In the genomic region with DNA sequence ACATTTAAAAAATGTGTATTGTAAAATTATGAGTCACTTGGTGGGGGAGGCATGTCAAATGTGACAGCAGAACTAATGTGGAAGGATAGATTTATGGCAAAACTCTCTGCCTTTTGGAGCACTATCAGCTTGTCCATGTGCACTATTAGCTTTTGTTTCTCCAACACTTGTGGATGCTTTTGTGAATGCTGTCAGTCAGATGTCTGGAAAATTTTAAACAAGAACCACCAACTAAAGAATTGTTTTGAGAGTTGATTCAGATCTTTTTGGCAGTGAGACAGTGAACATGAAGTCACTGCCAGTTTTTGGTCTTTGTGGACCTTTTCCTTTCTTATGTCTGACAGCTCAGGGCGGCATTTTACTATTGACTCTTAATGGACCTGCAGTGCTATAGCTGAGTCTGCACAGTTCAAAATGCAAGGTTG, we compare ENCODE assay signal across 29 cellular contexts.
DNase-seq lines count a peak whose midpoint lies in the region; ATAC-seq and TF ChIP-seq lines count a peak whose summit lies in the region.
"Had no signal": no experiment of that assay in that cellular context is flagged by ENCODE, and none has a peak within 500 bp of the region (broad histone marks: within the 10 kb centered on the region; RNA-seq: fewer than 3 reads in every experiment).

No MANE protein-coding gene starts in this region.

- ATAC-seq in PC-3 (peak; percentile 73), HG03139 (IDR thresholded peaks at IDR 0.05; ENCODE audit: unreplicated experiment) (no peak), right cardiac atrium (no peak)
- ATAC-seq: HepG2, left lung had no signal

- H3K36me3 ChIP-seq in PC-3 (ENCODE audit: low read depth, low read length) = no peaks in the 10 kb centered on the region
- H3K36me3 ChIP-seq: left lung, ovary had no signal

- intact Hi-C loops in PC-3 (cut with micrococcal nuclease) (no loop called here), right cardiac atrium (cut with DNase I) (no loop called here)

- H3K27ac ChIP-seq in PC-3 (ENCODE audit: low read length) (no peak overlapping the region), right cardiac atrium (ENCODE audit: low read length) (no peak overlapping the region)
- H3K27ac ChIP-seq: left lung, ovary, testis had no signal

- 60% methylated on average over 1 of the region's 1 CpG for WGBS in right cardiac atrium

- no TSS peak for BruUV-seq in PC-3 (replicated peaks; lab: Mats Ljungman, UMichigan)

- no peaks in the 10 kb centered on the region for H4K20me1 ChIP-seq in PC-3 (ENCODE audit: low read length)

- peaks cover 0 to 4% (median 3%) of the 10 kb centered on the region in 5 experiments for H3K9me3 Mint-ChIP-seq in brain

- no peak for TF ChIP-seq CTCF in PC-3 (conservative IDR thresholded peaks at IDR 0.05; ENCODE audit: low read depth, low read length)
- no peak for TF ChIP-seq CTCF in brain (conservative IDR thresholded peaks at IDR 0.05)

- no peaks in the 10 kb centered on the region for H3K27me3 ChIP-seq in PC-3 (ENCODE audit: low read length)
- H3K27me3 ChIP-seq in right cardiac atrium (ENCODE audit: control insufficient read depth, insufficient read depth) = no peaks in the 10 kb centered on the region
- H3K27me3 ChIP-seq: left lung, ovary, testis had no signal

- peak overlapping the region in 1 of 5 experiments; percentile 54 for H3K4me3 Mint-ChIP-seq in brain
- H3K4me3 Mint-ChIP-seq: activated naive CD8-positive, alpha-beta T cell; CD14-positive monocyte; nephron progenitor cell had no signal

- no peaks in the 10 kb centered on the region for H3K9me2 ChIP-seq in PC-3 (replicated peaks; ENCODE audit: low read length)

- H3K4me1 ChIP-seq in PC-3 (ENCODE audit: insufficient read depth, low read length) (peaks cover 15% of the 10 kb centered on the region), right cardiac atrium (ENCODE audit: control insufficient read depth, insufficient read depth, low read length) (no peaks in the 10 kb centered on the region)
- H3K4me1 ChIP-seq: left lung, testis had no signal

- H2AFZ ChIP-seq in PC-3 (ENCODE audit: low read length) = no peak overlapping the region

- no peak overlapping the region for H3K9ac ChIP-seq in PC-3 (ENCODE audit: low read length)

- POLR2A ChIA-PET in PC-3 (lab: Charles Lee; ENCODE audit: unreplicated experiment) = no interaction called here

- DNase-seq in EL = peak; percentile 4
- peak; percentile 27 for DNase-seq in PC-3
- DNase-seq in globus pallidus (ENCODE audit: low spot score) = peak; percentile 4
- no peak for DNase-seq in superior temporal gyrus (ENCODE audit: extremely low spot score)
- no peak for DNase-seq in kidney tubule cell (ENCODE audit: low spot score)
- no peak for DNase-seq in right cardiac atrium
- DNase-seq: activated CD4-positive, alpha-beta T cell treated with anti-CD3 and anti-CD28 coated beads for 48 hours; activated effector memory CD4-positive, alpha-beta T cell treated with Interleukin-2 at 50 U/mL for 16 hours; aorta; Calu3; central memory CD4-positive, alpha-beta T cell; DND-41; left lung; mesenchymal stem cell; NCI-H2107; NCI-H345; NCI-H774; nephron progenitor cell; ovary; retina; SIG-M5; stimulated activated CD4-positive, alpha-beta T cell treated with anti-CD3 and anti-CD28 coated beads, Interleukin-1b, Interleukin-23, amount 100 ng/mL, for 48 hours; stimulated activated naive CD4-positive, alpha-beta T cell treated with Interleukin-2 at 50 U/mL for 16 hours; testis had no signal

- no peaks in the 10 kb centered on the region for H3F3A ChIP-seq in PC-3 (ENCODE audit: low read length, unreplicated experiment)

- H3K27ac Mint-ChIP-seq in brain = peak overlapping the region in 4 of 5 experiments; percentile 35 to 53 (median 48)
- H3K27ac Mint-ChIP-seq: activated naive CD8-positive, alpha-beta T cell; nephron progenitor cell had no signal

- peaks cover 35% of the 10 kb centered on the region for H3K4me1 Mint-ChIP-seq in brain
- H3K4me1 Mint-ChIP-seq: nephron progenitor cell had no signal

- H3K36me3 Mint-ChIP-seq in brain = peaks cover 26% of the 10 kb centered on the region

- no peaks in the 10 kb centered on the region for H3K79me2 ChIP-seq in PC-3 (ENCODE audit: low read length)

- H3K4me2 ChIP-seq in PC-3 (ENCODE audit: low read length) = peak overlapping the region; percentile 39

- H3K27me3 Mint-ChIP-seq in brain = no peaks in the 10 kb centered on the region
- H3K27me3 Mint-ChIP-seq: activated naive CD8-positive, alpha-beta T cell had no signal

- CTCF ChIA-PET in PC-3 (lab: Charles Lee) = interaction anchor here (0.7 kb wide), 1 partner anchor 73 kb away, joined by 4 read pairs; a partner anchor contains a TSS

- no peak overlapping the region for H3K4me3 ChIP-seq in PC-3 (ENCODE audit: low read length)
- H3K4me3 ChIP-seq in right cardiac atrium (ENCODE audit: low read length) = no peak overlapping the region
- H3K4me3 ChIP-seq: left lung, ovary, testis had no signal

- H3K9me3 ChIP-seq in PC-3 (ENCODE audit: low read length) = no peaks in the 10 kb centered on the region
- H3K9me3 ChIP-seq in right cardiac atrium (ENCODE audit: control insufficient read depth, low read length) = no peaks in the 10 kb centered on the region
- H3K9me3 ChIP-seq: ovary, testis had no signal

Comparison
In these comparisons a context has a peak if more than half of its experiments do, and no peak if none do; other contexts are left out.
1. DNase-seq: peak in EL (single experiment), PC-3 (single experiment) and globus pallidus (single experiment); none in superior temporal gyrus (single experiment), kidney tubule cell (single experiment) and right cardiac atrium (0 of 3).